23 cellular contexts compared by ENCODE assay signal in the genomic region with DNA sequence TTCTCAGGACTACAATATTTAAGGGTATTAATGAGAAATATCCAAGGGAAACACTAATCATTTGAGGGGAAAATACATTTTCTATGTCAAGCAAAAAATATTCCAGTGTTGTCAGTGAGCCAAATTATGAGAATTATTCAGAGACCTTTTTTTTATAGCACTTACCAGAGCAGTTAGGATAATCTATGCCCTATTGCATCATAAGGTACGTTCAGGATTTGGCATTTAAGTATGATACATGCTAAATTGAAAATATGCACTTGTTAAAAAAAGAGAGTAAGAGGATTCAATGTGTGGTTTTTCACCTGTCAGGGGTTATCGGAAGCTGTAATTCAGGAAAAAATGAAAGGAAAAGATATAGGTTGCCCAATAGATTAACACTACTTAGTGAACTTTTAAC. TPM values are rescaled to one million over a fixed set of nuclear protein-coding genes. Genes with fewer than 3 reads are reported as not detected.
"Had no signal": no experiment of that assay in that cellular context is flagged by ENCODE, and none has a peak within 500 bp of the region (broad histone marks: within the 10 kb centered on the region; RNA-seq: fewer than 3 reads in every experiment).

No MANE protein-coding gene starts in this region.

- H3K27ac ChIP-seq: coronary artery, dorsolateral prefrontal cortex, esophagus muscularis mucosa, foreskin keratinocyte, gastroesophageal sphincter, heart left ventricle, hepatocyte, left lung, lower lobe of right lung had no signal

- H3K4me1 ChIP-seq: esophagus muscularis mucosa, foreskin keratinocyte, gastroesophageal sphincter, heart left ventricle, left lung, lower lobe of right lung had no signal

- H3K9me3 ChIP-seq: esophagus muscularis mucosa, gastroesophageal sphincter, left lung, lower lobe of right lung had no signal

- H3K36me3 ChIP-seq: esophagus muscularis mucosa, gastroesophageal sphincter, heart left ventricle, left lung, lower lobe of right lung had no signal

- H3K4me3 ChIP-seq: coronary artery, dorsolateral prefrontal cortex, esophagus muscularis mucosa, gastroesophageal sphincter, heart left ventricle, hepatocyte, left lung, lower lobe of right lung had no signal

- H3K4me2 ChIP-seq: hepatocyte had no signal

- DNase-seq: dermis blood vessel endothelial cell; dorsolateral prefrontal cortex; effector CD4-positive, alpha-beta T cell; effector memory CD4-positive, alpha-beta T cell; foreskin keratinocyte; heart left ventricle; hypothalamus; immature natural killer cell; islet precursor cell; left cardiac atrium; left lung; left ventricle myocardium superior; lower lobe of right lung; mesenchymal stem cell; midbrain had no signal

- H3K27me3 ChIP-seq: dorsolateral prefrontal cortex, esophagus muscularis mucosa, foreskin keratinocyte, gastroesophageal sphincter, heart left ventricle, hepatocyte, left lung had no signal

- FAIRE-seq: colon, endothelial cell of umbilical vein, frontal cortex had no signal

- ATAC-seq: foreskin keratinocyte, gastroesophageal sphincter, heart left ventricle, left cardiac atrium, left lung, left ventricle myocardium superior, lower lobe of right lung had no signal

- H2AFZ ChIP-seq: hepatocyte had no signal

RNA-seq across cellular contexts. Expression of gene MPPED2, which starts 17.2 kb away (rescaled TPM):
- total RNA-seq: endothelial cell of umbilical vein, fibroblast of villous mesenchyme, foreskin keratinocyte had no signal
- polyA plus RNA-seq: endothelial cell of umbilical vein, foreskin keratinocyte had no signal
